In the genomic region with DNA sequence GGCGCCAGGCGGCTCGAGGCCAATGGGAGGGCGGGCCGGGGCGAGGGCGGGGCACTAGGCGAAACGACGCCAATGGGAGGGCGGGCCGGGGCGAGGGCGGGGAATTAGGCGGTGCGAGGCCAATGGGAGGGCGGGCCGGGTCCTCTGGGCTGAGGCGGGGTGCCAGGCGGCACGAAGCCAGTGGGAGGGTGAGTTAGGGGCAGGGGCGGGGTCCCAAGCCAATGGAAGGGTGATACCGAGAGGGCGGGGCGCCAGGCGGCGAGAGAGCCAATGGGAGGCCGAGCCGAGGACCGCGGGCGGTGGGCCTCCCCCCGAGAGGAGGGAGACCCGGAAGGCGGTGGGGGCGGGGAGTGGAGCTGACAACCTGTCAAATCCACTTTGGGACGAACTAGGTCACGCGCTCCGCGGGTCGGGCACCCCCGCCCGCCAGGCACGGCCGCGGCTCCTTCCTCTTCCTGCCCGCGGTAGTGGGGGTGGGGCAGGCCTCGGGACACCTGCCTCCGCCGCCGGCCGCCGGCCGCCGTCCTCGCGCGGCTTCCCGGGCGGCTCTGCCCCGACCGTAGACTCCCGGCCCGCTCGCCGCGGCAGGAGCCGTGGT, we compare ENCODE assay signal across 8 cellular contexts. TPM values are rescaled to one million over a fixed set of nuclear protein-coding genes. Genes with fewer than 3 reads are reported as not detected.
A peak's percentile ranks its signal among the peaks of the same experiment; 100 is the strongest.
DNase-seq lines count a peak whose midpoint lies in the region; ATAC-seq, FAIRE-seq and TF ChIP-seq lines count a peak whose summit lies in the region.

No MANE protein-coding gene starts in this region.

- H3K27ac ChIP-seq in kidney (ENCODE audit: low read depth in 2 of 2, low read length in 2 of 2): peak overlapping the region; percentile 97 to 98

- no peaks in the 10 kb centered on the region for H3K36me3 ChIP-seq in kidney (ENCODE audit: control insufficient read depth in 1 of 2, insufficient read depth in 2 of 2, low read length in 2 of 2)

- ATAC-seq in GM19043 (IDR thresholded peaks at IDR 0.05; ENCODE audit: low read depth, unreplicated experiment) (peak; percentile 88), HG03354 (IDR thresholded peaks at IDR 0.05; ENCODE audit: poor library complexity, severe bottlenecking, unreplicated experiment) (peak; percentile 85)

- FAIRE-seq in kidney (lab: Jason Lieb, UNC): no peak

- intact Hi-C loops in kidney (cut with DNase I): no loop called here

- DNase-seq in AG20443 (ENCODE audit: low spot score) (peak; percentile 99), NCI-H446 (lab: John Stamatoyannopoulos, UW) (peak; percentile 96 to 99), cerebellar nuclear complex (lab: John Stamatoyannopoulos, UW) (peak; percentile 96 to 98), kidney (peak; percentile 100)
- peak; percentile 100 for DNase-seq in activated CD4-positive, CD25-positive, alpha-beta regulatory T cell treated with anti-CD3 and anti-CD28 coated beads, Interleukin-2, amount 50 U/mL, for 72 hours
- DNase-seq in stimulated activated CD4-positive, alpha-beta T cell treated with anti-CD3 and anti-CD28 coated beads, Interleukin-15, amount 100 ng/mL, for 1 hour (ENCODE audit: low read depth in 1 of 2, low spot score in 1 of 2): peak; percentile 100

- H3K4me1 ChIP-seq in kidney (ENCODE audit: control insufficient read depth in 1 of 2, insufficient read depth in 1 of 2, low read depth in 1 of 2, low read length in 2 of 2): peaks cover 0 to 3% of the 10 kb centered on the region in 2 donors

- no peak for TF ChIP-seq CTCF in kidney (IDR thresholded peaks at IDR 0.05; ENCODE audit: borderline replicate concordance, extremely low read depth, insufficient read depth)

- H3K9me3 ChIP-seq in kidney (ENCODE audit: control insufficient read depth in 1 of 2, low read length in 2 of 2): no peaks in the 10 kb centered on the region

- H3K4me3 ChIP-seq in kidney (ENCODE audit: low read length in 2 of 2): peak overlapping the region; percentile 86 to 90

- peak overlapping the region in 1 of 2 donors; percentile 80 for H3K9ac ChIP-seq in kidney (ENCODE audit: low read length in 2 of 2)

RNA-seq across cellular contexts. Expression of a gene that starts 28.0 kb away (rescaled TPM):
- total RNA-seq in kidney: 102 TPM
- polyA plus RNA-seq in kidney (ENCODE audit: insufficient read depth, low read depth, low replicate concordance): 4.8 TPM

Comparison
In these comparisons a context has a peak if more than half of its experiments do, and no peak if none do; other contexts are left out.
1. Peak in every context shown above with its lines: DNase-seq, ATAC-seq, H3K4me3 ChIP-seq and H3K27ac ChIP-seq.